In the genomic region with DNA sequence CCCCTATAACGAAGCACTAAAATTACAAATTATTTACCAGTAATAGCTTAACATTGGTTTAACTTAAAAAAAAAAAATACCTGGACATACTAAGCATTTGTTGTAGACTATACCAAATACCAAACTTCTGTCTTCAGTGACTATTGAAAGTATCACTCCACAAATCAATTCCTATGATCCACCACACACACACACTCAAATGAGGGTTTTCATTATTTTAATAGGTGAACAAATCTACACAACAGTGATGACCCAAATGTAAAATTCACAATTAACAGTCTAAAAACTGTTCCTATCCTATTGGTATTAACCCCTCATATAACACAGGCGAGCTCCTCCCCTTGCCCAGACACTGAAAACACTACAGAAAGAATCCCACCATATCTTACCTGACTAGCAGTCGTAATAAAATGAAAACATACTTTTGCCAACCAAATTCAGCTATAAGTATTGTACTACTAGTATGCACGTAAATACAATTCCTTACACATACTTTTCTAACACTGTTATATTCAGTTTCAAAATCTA, we compare ENCODE assay signal across 9 cellular contexts. TPM values are rescaled to one million over a fixed set of nuclear protein-coding genes. Genes with fewer than 3 reads are reported as not detected.
DNase-seq lines count a peak whose midpoint lies in the region; ATAC-seq, FAIRE-seq and TF ChIP-seq lines count a peak whose summit lies in the region.
"Had no signal": no experiment of that assay in that cellular context is flagged by ENCODE, and none has a peak within 500 bp of the region (broad histone marks: within the 10 kb centered on the region; RNA-seq: fewer than 3 reads in every experiment).

No MANE protein-coding gene starts in this region.

- H3K9ac ChIP-seq in OCI-LY1 (ENCODE audit: low read length) (peak overlapping the region; percentile 98), endothelial cell of umbilical vein (replicated peaks; ENCODE audit: extremely low read depth, insufficient read depth, low read length) (peak overlapping the region; percentile 90), trophoblast cell (ENCODE audit: low read length) (no peak overlapping the region)

- peak overlapping the region; percentile 89 for H3K27ac ChIP-seq in OCI-LY1 (ENCODE audit: low read depth, low read length, poor library complexity, severe bottlenecking)
- H3K27ac ChIP-seq in endothelial cell of umbilical vein (ENCODE audit: insufficient read depth, low read depth, low read length), result peak overlapping the region; percentile 78
- H3K27ac ChIP-seq in trophoblast cell (ENCODE audit: low read depth, low read length), result no peak overlapping the region

- no peaks in the 10 kb centered on the region for H3K9me2 ChIP-seq in OCI-LY1 (ENCODE audit: low read depth, low read length)

- no peak overlapping the region for H2AFZ ChIP-seq in OCI-LY1 (ENCODE audit: low read length)
- no peak overlapping the region for H2AFZ ChIP-seq in endothelial cell of umbilical vein (ENCODE audit: low read depth, low read length)
- no peak overlapping the region for H2AFZ ChIP-seq in trophoblast cell (ENCODE audit: insufficient read depth, low read length, poor library complexity)

- H3K36me3 ChIP-seq in OCI-LY1 (ENCODE audit: insufficient read depth, low read length) (peaks cover 51% of the 10 kb centered on the region), endothelial cell of umbilical vein (ENCODE audit: control insufficient read depth in 2 of 2, extremely low read depth in 1 of 2, insufficient read depth in 2 of 2, low read length in 2 of 2) (no peaks in the 10 kb centered on the region), trophoblast cell (ENCODE audit: control insufficient read depth in 1 of 2, insufficient read depth in 2 of 2, low read length in 2 of 2) (peaks cover 0 to 1% of the 10 kb centered on the region in 2 experiments)

- no peak overlapping the region for H3K14ac ChIP-seq in trophoblast cell (ENCODE audit: low read length)

- H3K79me2 ChIP-seq in OCI-LY1 (ENCODE audit: insufficient read depth, low read length) (peaks cover 56% of the 10 kb centered on the region), endothelial cell of umbilical vein (ENCODE audit: control insufficient read depth, insufficient read depth, low read length) (peaks cover 58% of the 10 kb centered on the region), trophoblast cell (ENCODE audit: control insufficient read depth, insufficient read depth, low read length, poor library complexity) (peaks cover 23% of the 10 kb centered on the region)

- H3K9me3 ChIP-seq in OCI-LY1 (ENCODE audit: low read length) (no peaks in the 10 kb centered on the region), endothelial cell of umbilical vein (replicated peaks; ENCODE audit: control insufficient read depth, insufficient read depth, low read length) (no peaks in the 10 kb centered on the region), trophoblast cell (ENCODE audit: insufficient read depth, low read depth, low read length) (no peaks in the 10 kb centered on the region)

- BruUV-seq in endothelial cell of umbilical vein (replicated peaks; lab: Mats Ljungman, UMichigan), result TSS peak; percentile 27

- H3K4ac ChIP-seq in trophoblast cell (ENCODE audit: low read depth, low read length), result peak overlapping the region; percentile 33

- H3K18ac ChIP-seq in trophoblast cell (ENCODE audit: low read length), result no peak overlapping the region

- H3K23ac ChIP-seq in trophoblast cell (ENCODE audit: low read length), result no peak overlapping the region

- FAIRE-seq in GM18507 (lab: Jason Lieb, UNC) (peak; percentile 69), endothelial cell of umbilical vein (lab: Jason Lieb, UNC) (no peak)
- FAIRE-seq: TTC549 had no signal

- peak overlapping the region; percentile 79 for H3K4me3 ChIP-seq in OCI-LY1 (ENCODE audit: low read depth, low read length, poor library complexity, severe bottlenecking)
- peak overlapping the region; percentile 70 to 96 (median 87) for H3K4me3 ChIP-seq in endothelial cell of umbilical vein (replicated peaks in 1 of 3; ENCODE audit: insufficient read depth in 1 of 3, low read depth in 1 of 3, low read length in 3 of 3)
- H3K4me3 ChIP-seq in trophoblast cell (ENCODE audit: low read depth, low read length), result no peak overlapping the region

- no CpG with 5 or more reads among the region's 4 CpGs for WGBS in trophoblast cell (ENCODE audit: extremely low coverage, insufficient coverage, insufficient read length)

- H4K8ac ChIP-seq in trophoblast cell (ENCODE audit: low read depth, low read length), result no peak overlapping the region

- no peak for ATAC-seq in HG03565 (IDR thresholded peaks at IDR 0.05; ENCODE audit: unreplicated experiment)

- H2BK120ac ChIP-seq in trophoblast cell (ENCODE audit: insufficient read depth, low read length, poor library complexity), result no peak overlapping the region

- POLR2A ChIA-PET in endothelial cell of umbilical vein (lab: Charles Lee), result no interaction called here

- CTCF ChIA-PET in endothelial cell of umbilical vein (lab: Charles Lee), result interaction anchor here (1.0 to 1.6 kb wide), 4 partner anchors 11 to 379 kb away, joined by 3 to 6 read pairs (median 4); no protein-coding TSS in a partner anchor

- intact Hi-C loops in endothelial cell of umbilical vein (cut with micrococcal nuclease), result loop anchor here (1.0 to 5.0 kb wide), 4 partner anchors 16 to 378 kb away; no protein-coding TSS in a partner anchor

- H3K27me3 ChIP-seq in OCI-LY1 (ENCODE audit: insufficient read depth, low read length), result no peaks in the 10 kb centered on the region
- no peaks in the 10 kb centered on the region for H3K27me3 ChIP-seq in endothelial cell of umbilical vein (ENCODE audit: control insufficient read depth in 2 of 2, insufficient read depth in 2 of 2, low read length in 2 of 2)
- no peaks in the 10 kb centered on the region for H3K27me3 ChIP-seq in trophoblast cell (ENCODE audit: insufficient read depth, low read length)

- H4K20me1 ChIP-seq in OCI-LY1 (ENCODE audit: insufficient read depth, low read length), result 0 out of 2 replicates have a peak, but pooled peaks cover 2% of the 10 kb centered on the region
- H4K20me1 ChIP-seq in endothelial cell of umbilical vein (replicated peaks; ENCODE audit: control insufficient read depth, extremely low read depth, insufficient read depth, low read length), result peaks cover 4% of the 10 kb centered on the region

- TF ChIP-seq CTCF in OCI-LY1 (IDR thresholded peaks at IDR 0.05; ENCODE audit: low read length) (no peak), endothelial cell of umbilical vein (IDR thresholded peaks at IDR 0.05; ENCODE audit: extremely low read depth in 1 of 2, insufficient read depth in 1 of 2, low read depth in 1 of 2, low read length in 2 of 2) (no peak)

- no peaks in the 10 kb centered on the region for H3K9me1 ChIP-seq in endothelial cell of umbilical vein (replicated peaks; ENCODE audit: control insufficient read depth, extremely low read depth, insufficient read depth, low read length)

- dilution Hi-C loops in endothelial cell of umbilical vein (cut with MboI; ENCODE audit: extremely low pct_ligation_motif_present, low sequenced_read_pairs), result no loop called here

- H4K91ac ChIP-seq in trophoblast cell (ENCODE audit: low read depth, low read length), result no peak overlapping the region

- H2AK5ac ChIP-seq in trophoblast cell (ENCODE audit: low read length), result no peak overlapping the region

- TF ChIP-seq POLR2A in endothelial cell of umbilical vein (IDR thresholded peaks at IDR 0.05; ENCODE audit: low read depth, low read length), result no peak

- no peak overlapping the region for H2BK5ac ChIP-seq in trophoblast cell (ENCODE audit: low read depth, low read length, poor library complexity)

- peak overlapping the region; percentile 82 for H3K4me2 ChIP-seq in OCI-LY1 (ENCODE audit: low read length)
- H3K4me2 ChIP-seq in endothelial cell of umbilical vein (ENCODE audit: insufficient read depth, low read length), result peak overlapping the region; percentile 84
- H3K4me2 ChIP-seq in trophoblast cell (ENCODE audit: low read length), result peak overlapping the region; percentile 73

- DNase-seq in GM18507 (ENCODE audit: extremely low spot score, insufficient read length, low read depth), result no peak
- peak; percentile 39 for DNase-seq in endothelial cell of umbilical vein (ENCODE audit: low read depth, low spot score)
- DNase-seq in trophoblast cell, result no peak
- DNase-seq in iPS-NIHi7 (ENCODE audit: extremely low spot score), result no peak
- DNase-seq in occipital lobe (lab: John Stamatoyannopoulos, UW), result no peak
- no peak for DNase-seq in UCSD-AML1 (lab: John Stamatoyannopoulos, UW; ENCODE audit: unreplicated experiment)

- peaks cover 49% of the 10 kb centered on the region for H3K4me1 ChIP-seq in OCI-LY1 (ENCODE audit: insufficient read depth, low read length, severe bottlenecking)
- H3K4me1 ChIP-seq in endothelial cell of umbilical vein (ENCODE audit: control insufficient read depth, extremely low read depth, insufficient read depth, low read length), result peaks cover 19% of the 10 kb centered on the region
- H3K4me1 ChIP-seq in trophoblast cell (ENCODE audit: control insufficient read depth in 1 of 2, insufficient read depth in 2 of 2, low read length in 2 of 2), result peaks cover 2% of the 10 kb centered on the region in 2 experiments

- no peak overlapping the region for H2BK12ac ChIP-seq in trophoblast cell (ENCODE audit: low read length)

- H3K79me1 ChIP-seq in trophoblast cell (ENCODE audit: low read length), result peaks cover 27% of the 10 kb centered on the region

- no peak overlapping the region for H4K12ac ChIP-seq in trophoblast cell (ENCODE audit: low read depth, low read length)

- H3F3A ChIP-seq in OCI-LY1 (ENCODE audit: insufficient read depth, low read length), result no peaks in the 10 kb centered on the region

TF ChIP-seq in endothelial cell of umbilical vein, 7 proteins besides CTCF, POLR2A, EP300 and RAD21 (continues in another document):
- TF ChIP-seq MAX (IDR thresholded peaks at IDR 0.05; ENCODE audit: insufficient read depth, insufficient read length) (no peak), EZH2 (IDR thresholded peaks at IDR 0.05; ENCODE audit: borderline replicate concordance, low read depth, low read length, severe bottlenecking) (no peak), POLR2AphosphoS5 (IDR thresholded peaks at IDR 0.05; ENCODE audit: insufficient read depth, low read depth, low read length) (no peak), MYC (IDR thresholded peaks at IDR 0.05; ENCODE audit: low read depth, low read length) (no peak)

RNA-seq across cellular contexts. Expression of gene SP3, which starts 2.5 kb away (rescaled TPM):
- 59.0 and 60.1 TPM in 2 replicates for total RNA-seq in endothelial cell of umbilical vein
- polyA plus RNA-seq in endothelial cell of umbilical vein, result 20.5 and 23.9 TPM in 2 replicates
- 23.5 and 25.8 TPM in 2 replicates for polyA plus RNA-seq in endothelial cell of umbilical vein (2011; cell fraction: cytosol; rRNA removed)
- polyA plus RNA-seq in endothelial cell of umbilical vein (2011; cell fraction: nucleus; rRNA removed), result 36.0 and 45.6 TPM in 2 replicates
- polyA plus RNA-seq in endothelial cell of umbilical vein (2012), result 27.1 and 37.7 TPM in 2 replicates
- 75.8 and 85.4 TPM in 2 replicates for polyA minus RNA-seq in endothelial cell of umbilical vein
- 28.5 TPM for polyA minus RNA-seq in endothelial cell of umbilical vein (2011; cell fraction: cytosol; rRNA and poly(A)+ RNA removed)
- 88.0 and 128 TPM in 2 replicates for polyA minus RNA-seq in endothelial cell of umbilical vein (2011; cell fraction: nucleus; rRNA and poly(A)+ RNA removed)
- 65.0 and 66.3 TPM in 2 replicates for polyA plus RNA-seq in trophoblast cell (2013)
- total RNA-seq in occipital lobe, result 215 TPM
